Comparison of ENCODE assay signal across 7 cellular contexts in genomic region chr4:105474110-105474518, GRCh38. TPM values are rescaled to one million over a fixed set of nuclear protein-coding genes. Genes with fewer than 3 reads are reported as not detected.
DNase-seq lines count a peak whose midpoint lies in the region; ATAC-seq and TF ChIP-seq lines count a peak whose summit lies in the region.

No MANE protein-coding gene starts in this region.

- TF ChIP-seq EP300 in tibial nerve (IDR thresholded peaks at IDR 0.05) = no peak

- peak; percentile 93 for TF ChIP-seq CTCF in GM06990 (IDR thresholded peaks at IDR 0.05; ENCODE audit: insufficient read depth, low read length, poor library complexity, severe bottlenecking)
- peak; percentile 93 for TF ChIP-seq CTCF in Panc1 (IDR thresholded peaks at IDR 0.05)
- peak in 3 of 5 experiments; percentile 91 to 98 (median 93) for TF ChIP-seq CTCF in tibial nerve (IDR thresholded peaks at IDR 0.05)

- peaks cover 9% of the 10 kb centered on the region for H3K4me1 ChIP-seq in Panc1 (ENCODE audit: control insufficient read depth, insufficient read depth, low read length)
- peaks cover 10% of the 10 kb centered on the region for H3K4me1 ChIP-seq in ectodermal cell (ENCODE audit: control insufficient read depth, insufficient read depth, low read length)
- peaks cover 0 to 35% (median 16%) of the 10 kb centered on the region in 4 donors for H3K4me1 ChIP-seq in tibial nerve

- H3K36me3 ChIP-seq in GM06990 (ENCODE audit: control insufficient read depth, insufficient read depth, low read length) (no peaks in the 10 kb centered on the region), Panc1 (ENCODE audit: control insufficient read depth, insufficient read depth, low read length) (peaks cover 5% of the 10 kb centered on the region; the same call in 1 of the 2 replicates), ectodermal cell (ENCODE audit: control insufficient read depth, insufficient read depth, low read length) (no peaks in the 10 kb centered on the region), tibial nerve (no peaks in the 10 kb centered on the region)

- in situ Hi-C loops in Panc1 (cut with HindIII; ENCODE audit: low pct_unique_long_range_greater_than_20kb, low sequenced_read_pairs) = no loop called here

- H3K4me3 ChIP-seq in GM06990 (replicated peaks; ENCODE audit: low read depth, low read length) (peak overlapping the region; percentile 84), Panc1 (ENCODE audit: low read depth in 2 of 2, low read length in 2 of 2) (peak overlapping the region; percentile 75 to 79), ectodermal cell (ENCODE audit: insufficient read depth, low read depth, low read length) (peak overlapping the region; percentile 84), tibial nerve (peak overlapping the region; percentile 93 to 99 (median 96))

- DNase-seq in GM06990 (ENCODE audit: extremely low read depth, insufficient read length) (no peak), Panc1 (ENCODE audit: low read depth, low spot score) (no peak), mesenteric fat pad (ENCODE audit: low spot score) (peak; percentile 96), tibial nerve (ENCODE audit: low spot score in 2 of 2) (peak; percentile 76), DMS79 treated with DMSO at 0.1 percent for 48 hours (lab: John Stamatoyannopoulos, UW) (no peak)

- WGBS in ectodermal cell, 2 experiments = 23% methylated on average over 19 to 20 of the region's 21 CpGs
- 12 to 15% methylated on average over 13 to 20 of the region's 21 CpGs for WGBS in tibial nerve, 2 donors

- TF ChIP-seq POLR2A in tibial nerve (IDR thresholded peaks at IDR 0.05) = no peak

- H3K27ac ChIP-seq in Panc1 (ENCODE audit: low read length) (peak overlapping the region; percentile 39; the same call in 1 of the 2 replicates), ectodermal cell (ENCODE audit: insufficient read depth, low read depth, low read length, poor library complexity, severe bottlenecking) (no peak overlapping the region), tibial nerve (peak overlapping the region; percentile 97 to 99 (median 99))

- H3K9me3 ChIP-seq in Panc1 (ENCODE audit: control insufficient read depth, insufficient read depth, low read depth, low read length) (no peaks in the 10 kb centered on the region), ectodermal cell (ENCODE audit: control insufficient read depth, low read length) (no peaks in the 10 kb centered on the region), tibial nerve (no peaks in the 10 kb centered on the region)

- no peaks in the 10 kb centered on the region for H3K27me3 ChIP-seq in GM06990 (replicated peaks; ENCODE audit: control insufficient read depth, insufficient read depth, low read length)
- H3K27me3 ChIP-seq in Panc1 (ENCODE audit: control insufficient read depth, insufficient read depth, low read length) = no peaks in the 10 kb centered on the region
- H3K27me3 ChIP-seq in ectodermal cell (ENCODE audit: control insufficient read depth, insufficient read depth, low read length, poor library complexity, severe bottlenecking) = peaks cover 4% of the 10 kb centered on the region
- H3K27me3 ChIP-seq in tibial nerve = no peaks in the 10 kb centered on the region

- POLR2A ChIA-PET in Panc1 (lab: Charles Lee) = no interaction called here

- BruUV-seq in Panc1 (replicated peaks; lab: Mats Ljungman, UMichigan) = no TSS peak

- CTCF ChIA-PET in Panc1 (lab: Charles Lee) = interaction anchor here (0.6 to 0.8 kb wide), 2 partner anchors 241 to 327 kb away, joined by 3 to 5 read pairs; no protein-coding TSS in a partner anchor

- ATAC-seq in GM21619 (IDR thresholded peaks at IDR 0.05; ENCODE audit: unreplicated experiment) = peak; percentile 4
- no peak for ATAC-seq in Panc1

- intact Hi-C loops in Panc1 (cut with micrococcal nuclease; ENCODE audit: unreplicated experiment) = no loop called here

RNA-seq across cellular contexts. Expression of gene PPA2, which starts 0.3 kb away (rescaled TPM):
- total RNA-seq in Panc1 (2021; ENCODE audit: unreplicated experiment) (54.6 TPM), mesenteric fat pad (67.2 TPM), tibial nerve (100 to 1,000 TPM in 1 of 4 donors, 10 to 100 TPM in 3; 69.9 to 106 (median 84.7) TPM)
- polyA plus RNA-seq in Panc1 (2012; ENCODE audit: insufficient read length) = 53.0 TPM
- polyA plus RNA-seq in ectodermal cell (2013, experiment 1 of 4) = 168 TPM
- 179 TPM for polyA plus RNA-seq in ectodermal cell (2013, experiment 2 of 4)
- 138 TPM for polyA plus RNA-seq in ectodermal cell (2013, experiment 3 of 4)
- 164 TPM for polyA plus RNA-seq in ectodermal cell (2013, experiment 4 of 4)

Comparison
In these comparisons a context has a peak if more than half of its experiments do, and no peak if none do; other contexts are left out.
1. DNase-seq: peak in mesenteric fat pad (single experiment) and tibial nerve (2 of 2); none in GM06990 (single experiment), Panc1 (single experiment) and DMS79 treated with DMSO at 0.1 percent for 48 hours (single experiment).
2. Peak in every context shown above with its lines, with median percentiles within 50 percentile points of each other: H3K4me3 ChIP-seq and CTCF ChIP-seq.